1 cellular context compared by ENCODE assay signal in the genomic region with DNA sequence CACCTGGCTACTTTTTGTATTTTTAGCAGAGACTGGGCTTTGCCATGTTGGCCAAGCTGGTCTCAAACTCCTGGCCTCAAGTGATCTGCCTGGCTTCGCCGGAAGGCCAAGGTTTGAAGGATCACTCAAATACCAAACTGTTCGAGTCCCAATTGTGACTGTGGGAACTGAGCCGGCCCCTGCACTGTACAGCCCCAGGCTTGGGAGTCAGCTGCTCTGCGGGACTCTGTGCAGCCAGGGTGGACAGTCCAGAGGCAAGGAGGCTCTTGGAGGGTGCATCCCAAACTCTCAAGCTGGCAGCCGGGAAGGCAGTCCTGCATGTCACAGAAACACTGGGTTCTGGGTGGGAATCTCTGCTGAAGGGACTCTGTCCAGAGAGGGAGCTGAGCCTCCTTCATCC.
TF ChIP-seq lines count a peak whose summit lies in the region.

No MANE protein-coding gene starts in this region.

TF ChIP-seq in IMR-90, 13 proteins besides CTCF, POLR2A, EP300 and RAD21:
- TF ChIP-seq USF2 (IDR thresholded peaks at IDR 0.05; ENCODE audit: low read depth, low read length) (no peak), CHD1 (IDR thresholded peaks at IDR 0.05; ENCODE audit: low read depth, low read length) (no peak), BHLHE40 (IDR thresholded peaks at IDR 0.05; ENCODE audit: low read depth, low read length) (no peak), MXI1 (IDR thresholded peaks at IDR 0.05; ENCODE audit: borderline replicate concordance, low read depth, low read length) (no peak), MAFK (IDR thresholded peaks at IDR 0.05; ENCODE audit: low read depth, low read length) (no peak), RCOR1 (IDR thresholded peaks at IDR 0.05; ENCODE audit: insufficient replicate concordance, low read length) (no peak), NFE2L2 (IDR thresholded peaks at IDR 0.05; ENCODE audit: low read depth, low read length) (no peak), FOS (IDR thresholded peaks at IDR 0.05; ENCODE audit: low read depth, low read length) (no peak), CEBPB (IDR thresholded peaks at IDR 0.05; ENCODE audit: low read depth, low read length) (no peak), MAZ (IDR thresholded peaks at IDR 0.05; ENCODE audit: borderline replicate concordance, low read depth, low read length) (no peak), RFX5 (IDR thresholded peaks at IDR 0.05; ENCODE audit: low read depth, low read length) (no peak), SMC3 (IDR thresholded peaks at IDR 0.05; ENCODE audit: low read depth, low read length) (no peak)
- TF ChIP-seq, protein P1, sequence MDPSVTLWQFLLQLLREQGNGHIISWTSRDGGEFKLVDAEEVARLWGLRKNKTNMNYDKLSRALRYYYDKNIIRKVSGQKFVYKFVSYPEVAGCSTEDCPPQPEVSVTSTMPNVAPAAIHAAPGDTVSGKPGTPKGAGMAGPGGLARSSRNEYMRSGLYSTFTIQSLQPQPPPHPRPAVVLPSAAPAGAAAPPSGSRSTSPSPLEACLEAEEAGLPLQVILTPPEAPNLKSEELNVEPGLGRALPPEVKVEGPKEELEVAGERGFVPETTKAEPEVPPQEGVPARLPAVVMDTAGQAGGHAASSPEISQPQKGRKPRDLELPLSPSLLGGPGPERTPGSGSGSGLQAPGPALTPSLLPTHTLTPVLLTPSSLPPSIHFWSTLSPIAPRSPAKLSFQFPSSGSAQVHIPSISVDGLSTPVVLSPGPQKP (IDR thresholded peaks at IDR 0.05; ENCODE audit: borderline replicate concordance, low read depth, low read length), result no peak
